24 cellular contexts compared by ENCODE assay signal in genomic region chr1:32644426-32644825, GRCh38. TPM values are rescaled to one million over a fixed set of nuclear protein-coding genes. Genes with fewer than 3 reads are reported as not detected.
DNase-seq lines count a peak whose midpoint lies in the region; ATAC-seq, FAIRE-seq and TF ChIP-seq lines count a peak whose summit lies in the region.
"Had no signal": no experiment of that assay in that cellular context is flagged by ENCODE, and none has a peak within 500 bp of the region (broad histone marks: within the 10 kb centered on the region; RNA-seq: fewer than 3 reads in every experiment).

No MANE protein-coding gene starts in this region.

- H3K9me3 ChIP-seq in HepG2 (ENCODE audit: low read length) = no peaks in the 10 kb centered on the region
- H3K9me3 ChIP-seq in pancreas = no peaks in the 10 kb centered on the region
- H3K9me3 ChIP-seq: A549, Caco-2 had no signal

- no peak for TF ChIP-seq POLR2A in HepG2 (IDR thresholded peaks at IDR 0.05; ENCODE audit: insufficient read depth in 1 of 2, low read depth in 2 of 2, low read length in 2 of 2)

- in situ Hi-C loops in HepG2 (cut with HindIII; ENCODE audit: extremely low pct_ligation_motif_present, low pct_unique_long_range_greater_than_20kb) = no loop called here

- TF ChIP-seq RAD21 in HepG2 (CRISPR knock-in tag; IDR thresholded peaks at IDR 0.05) = no peak

- peaks cover 14% of the 10 kb centered on the region for H3K36me3 Mint-ChIP-seq in activated CD8-positive, alpha-beta memory T cell treated with anti-CD3 and anti-CD28 coated beads, Interleukin-2, amount 10 ng/mL, durations not matched to agents 7 days and 5 days

- CTCF ChIA-PET in activated CD8-positive, alpha-beta memory T cell treated with anti-CD3 and anti-CD28 coated beads, Interleukin-2, amount 10 ng/mL, durations not matched to agents 7 days and 5 days (lab: Charles Lee) = no interaction called here
- CTCF ChIA-PET in HepG2 (lab: Yijun Ruan, JAX; ENCODE audit: low intra/inter-chr PET ratio, low total read pairs) = no interaction called here

- H3K9me3 Mint-ChIP-seq in activated CD8-positive, alpha-beta memory T cell treated with anti-CD3 and anti-CD28 coated beads, Interleukin-2, amount 10 ng/mL, durations not matched to agents 7 days and 5 days (ENCODE audit: low read depth) = no peaks in the 10 kb centered on the region
- H3K9me3 Mint-ChIP-seq: CD4-positive, alpha-beta T cell; HFFc6 had no signal

- TF ChIP-seq CTCF in HepG2 (CRISPR knock-in tag; IDR thresholded peaks at IDR 0.05) = no peak
- TF ChIP-seq CTCF in pancreas (IDR thresholded peaks at IDR 0.05) = no peak

- intact Hi-C loops in HepG2 (cut with micrococcal nuclease; ENCODE audit: unreplicated experiment) (no loop called here), pancreas (cut with DNase I) (no loop called here)

- H3K27me3 Mint-ChIP-seq in activated CD8-positive, alpha-beta memory T cell treated with anti-CD3 and anti-CD28 coated beads, Interleukin-2, amount 10 ng/mL, durations not matched to agents 7 days and 5 days = no peaks in the 10 kb centered on the region
- H3K27me3 Mint-ChIP-seq: CD4-positive, alpha-beta T cell had no signal

- ATAC-seq in activated CD8-positive, alpha-beta memory T cell treated with anti-CD3 and anti-CD28 coated beads, Interleukin-2, amount 10 ng/mL, durations not matched to agents 7 days and 5 days = no peak
- ATAC-seq in HepG2 = peak; percentile 88
- ATAC-seq in pancreas = peak in 3 of 4 donors; percentile 40 to 82 (median 70)
- no peak for ATAC-seq in HG02571 (IDR thresholded peaks at IDR 0.05; ENCODE audit: unreplicated experiment)
- ATAC-seq: A549, HCT116 had no signal

- no peaks in the 10 kb centered on the region; the same call in 1 of the 2 replicates for H4K20me1 ChIP-seq in HepG2 (ENCODE audit: insufficient read depth, low read length)

- FAIRE-seq in HepG2 (lab: Jason Lieb, UNC) (no peak), pancreas (lab: Jason Lieb, UNC) (no peak)
- FAIRE-seq: A549, D721Med, GM12892, GM18507, HTR-8/SVneo had no signal

- DNase-seq in activated CD8-positive, alpha-beta memory T cell treated with anti-CD3 and anti-CD28 coated beads, Interleukin-2, amount 10 ng/mL, durations not matched to agents 7 days and 5 days = no peak
- no peak for DNase-seq in activated CD8-positive, alpha-beta memory T cell treated with anti-CD3 and anti-CD28 coated beads for 24 hours
- DNase-seq in HepG2 (ENCODE audit: low spot score) (peak; percentile 54), pancreas (no peak), inferior parietal cortex (ENCODE audit: extremely low spot score) (no peak), NCI-H748 (lab: John Stamatoyannopoulos, UW; ENCODE audit: unreplicated experiment) (no peak), NCI-H1092 treated with DMSO at 0.1 percent for 48 hours (lab: John Stamatoyannopoulos, UW) (no peak)
- DNase-seq: AML-193; Caco-2; CD4-positive, alpha-beta T cell; DMS153; GDM1; GM23248; H7; HFFc6 had no signal

- H3K79me2 ChIP-seq in HepG2 (ENCODE audit: insufficient read depth, low read length) = peaks cover 55% of the 10 kb centered on the region

- H2AFZ ChIP-seq in HepG2 (ENCODE audit: low read length) = no peak overlapping the region
- H2AFZ ChIP-seq: GM23248 had no signal

- H3K4me2 ChIP-seq in HepG2 (ENCODE audit: low read depth, low read length) = no peak overlapping the region
- H3K4me2 ChIP-seq: A549 had no signal

- H3K9ac ChIP-seq in HepG2 (ENCODE audit: insufficient read depth, low read depth, low read length) = no peak overlapping the region
- H3K9ac ChIP-seq: GM23248 had no signal

- H3K27me3 ChIP-seq in HepG2 (ENCODE audit: control insufficient read depth in 1 of 2, insufficient read depth in 2 of 2, low read length in 2 of 2) (no peaks in the 10 kb centered on the region; a peak in 1 of 5 replicates), pancreas (no peaks in the 10 kb centered on the region)

- H3K27ac ChIP-seq in HepG2 (ENCODE audit: extremely low read length, insufficient read depth, low read length) (no peak overlapping the region), pancreas (no peak overlapping the region)
- H3K27ac ChIP-seq: 22Rv1, A549, C4-2B, GM23248 had no signal

- H3K27ac Mint-ChIP-seq in activated CD8-positive, alpha-beta memory T cell treated with anti-CD3 and anti-CD28 coated beads, Interleukin-2, amount 10 ng/mL, durations not matched to agents 7 days and 5 days = peak overlapping the region; percentile 1
- H3K27ac Mint-ChIP-seq: CD4-positive, alpha-beta T cell; HFFc6 had no signal

- peaks cover 17% of the 10 kb centered on the region for H3K4me1 Mint-ChIP-seq in activated CD8-positive, alpha-beta memory T cell treated with anti-CD3 and anti-CD28 coated beads, Interleukin-2, amount 10 ng/mL, durations not matched to agents 7 days and 5 days

- no peak overlapping the region for H3K4me3 ChIP-seq in HepG2 (replicated peaks in 1 of 3; ENCODE audit: insufficient read depth in 1 of 3, low read depth in 2 of 3, low read length in 3 of 3)
- H3K4me3 ChIP-seq in pancreas = no peak overlapping the region
- H3K4me3 ChIP-seq: A549, GM23248 had no signal

- H3K4me3 Mint-ChIP-seq in activated CD8-positive, alpha-beta memory T cell treated with anti-CD3 and anti-CD28 coated beads, Interleukin-2, amount 10 ng/mL, durations not matched to agents 7 days and 5 days = no peak overlapping the region
- H3K4me3 Mint-ChIP-seq: CD4-positive, alpha-beta T cell; HFFc6 had no signal

- BruUV-seq in HepG2 (replicated peaks; lab: Mats Ljungman, UMichigan) = no TSS peak

- 37% methylated on average over 4 of the region's 4 CpGs for WGBS in HepG2 (ENCODE audit: low lambda C conversion rate)
- WGBS in pancreas, 2 donors = 38 to 49% methylated on average over 4 of the region's 4 CpGs

- peaks cover 28% of the 10 kb centered on the region for H3K4me1 ChIP-seq in HepG2 (ENCODE audit: insufficient read depth, low read length)
- peaks cover 0 to 3% (median 0%) of the 10 kb centered on the region in 3 donors for H3K4me1 ChIP-seq in pancreas
- H3K4me1 ChIP-seq: Caco-2 had no signal

- no peak for TF ChIP-seq EP300 in HepG2 (IDR thresholded peaks at IDR 0.05; ENCODE audit: low read depth in 2 of 2, low read length in 2 of 2)
- TF ChIP-seq EP300 in HepG2 (CRISPR knock-in tag; IDR thresholded peaks at IDR 0.05; ENCODE audit: borderline replicate concordance) = no peak

- POLR2A ChIA-PET in HepG2 (lab: Yijun Ruan, JAX) = interaction anchor here (0.6 to 0.7 kb wide), 2 partner anchors 174 to 573 kb away, joined by 3 to 5 read pairs; no protein-coding TSS in a partner anchor

- H3K36me3 ChIP-seq in HepG2 (replicated peaks in 1 of 2; ENCODE audit: control insufficient read depth in 1 of 2, insufficient read depth in 2 of 2, low read length in 2 of 2) = peaks cover under 1 to 9% of the 10 kb centered on the region in 2 experiments; a peak in 1 of 5 replicates
- H3K36me3 ChIP-seq in pancreas = no peaks in the 10 kb centered on the region

RNA-seq across cellular contexts. Expression of gene ZBTB8OS, which starts 5.9 kb away (rescaled TPM):
- 10 to 100 TPM; 70.5 to 75.8 TPM for total RNA-seq in activated CD8-positive, alpha-beta memory T cell treated with anti-CD3 and anti-CD28 coated beads, Interleukin-2, amount 10 ng/mL, durations not matched to agents 7 days and 5 days
- total RNA-seq in HepG2 (2016; rRNA removed; fragmentation: Illumina TruSeq; extraction: Trizol) = 84.8 and 98.0 TPM in 2 replicates
- 40.9 and 53.0 TPM in 2 replicates for total RNA-seq in HepG2 (2016; cell fraction: cytosol; rRNA removed; fragmentation: Illumina TruSeq; extraction: Trizol; ENCODE audit: low read depth)
- 88.0 and 114 TPM in 2 replicates for total RNA-seq in HepG2 (2016; cell fraction: insoluble cytoplasmic fraction; rRNA removed; fragmentation: Illumina TruSeq; extraction: Trizol)
- total RNA-seq in HepG2 (2016; cell fraction: membrane; rRNA removed; fragmentation: Illumina TruSeq; extraction: Trizol) = 51.0 and 60.6 TPM in 2 replicates
- 37.3 and 44.7 TPM in 2 replicates for total RNA-seq in HepG2 (2016; cell fraction: nucleus; rRNA removed; fragmentation: Illumina TruSeq; extraction: Trizol)
- polyA plus RNA-seq in HepG2 (2011; rRNA removed) = 43.2 and 57.7 TPM in 2 replicates
- 29.4 and 47.2 TPM in 2 replicates for polyA plus RNA-seq in HepG2 (2011; cell fraction: cytosol; rRNA removed)
- polyA plus RNA-seq in HepG2 (2011; cell fraction: nucleus; rRNA removed) = 14.4 and 22.1 TPM in 2 replicates
- polyA plus RNA-seq in HepG2 (2012) = 56.4 and 66.6 TPM in 2 replicates
- 40.3 and 46.7 TPM in 2 replicates for polyA plus RNA-seq in HepG2 (2016; cell fraction: cytosol; fragmentation: Illumina TruSeq; extraction: Trizol; ENCODE audit: low read depth)
- polyA plus RNA-seq in HepG2 (2016; cell fraction: insoluble cytoplasmic fraction; fragmentation: Illumina TruSeq; extraction: Trizol; ENCODE audit: low read depth) = 108 and 130 TPM in 2 replicates
- 49.0 and 60.3 TPM in 2 replicates for polyA plus RNA-seq in HepG2 (2016; cell fraction: membrane; fragmentation: Illumina TruSeq; extraction: Trizol; ENCODE audit: low read depth)
- 67.9 and 77.3 TPM in 2 replicates for polyA plus RNA-seq in HepG2 (2016; cell fraction: nucleus; fragmentation: Illumina TruSeq; extraction: Trizol; ENCODE audit: insufficient read depth, low read depth)
- 8.8 and 12.4 TPM in 2 replicates for polyA minus RNA-seq in HepG2 (2011; rRNA and poly(A)+ RNA removed; ENCODE audit: low replicate concordance)
- 8.7 and 14.6 TPM in 2 replicates for polyA minus RNA-seq in HepG2 (2011; cell fraction: cytosol; rRNA and poly(A)+ RNA removed)
- polyA minus RNA-seq in HepG2 (2011; cell fraction: nucleus; rRNA and poly(A)+ RNA removed) = 37.0 and 37.7 TPM in 2 replicates
- total RNA-seq in pancreas = 10 to 100 TPM; 11.6 to 20.9 (median 16.3) TPM
- polyA plus RNA-seq in pancreas = 10 to 100 TPM; 30.0 to 37.0 TPM

RNA-seq across cellular contexts. Expression of gene RBBP4, which starts 6.6 kb away (rescaled TPM):
- 100 to 1,000 TPM; 284 to 336 TPM for total RNA-seq in activated CD8-positive, alpha-beta memory T cell treated with anti-CD3 and anti-CD28 coated beads, Interleukin-2, amount 10 ng/mL, durations not matched to agents 7 days and 5 days
- total RNA-seq in HepG2 (2016; rRNA removed; fragmentation: Illumina TruSeq; extraction: Trizol) (166 and 305 TPM in 2 replicates), pancreas (100 to 1,000 TPM in 1 of 6 donors, 10 to 100 TPM in 5; 59.3 to 115 (median 77.6) TPM)
- 37.3 and 46.0 TPM in 2 replicates for total RNA-seq in HepG2 (2016; cell fraction: cytosol; rRNA removed; fragmentation: Illumina TruSeq; extraction: Trizol; ENCODE audit: low read depth)
- 177 and 299 TPM in 2 replicates for total RNA-seq in HepG2 (2016; cell fraction: insoluble cytoplasmic fraction; rRNA removed; fragmentation: Illumina TruSeq; extraction: Trizol)
- 67.8 and 83.4 TPM in 2 replicates for total RNA-seq in HepG2 (2016; cell fraction: membrane; rRNA removed; fragmentation: Illumina TruSeq; extraction: Trizol)
- total RNA-seq in HepG2 (2016; cell fraction: nucleus; rRNA removed; fragmentation: Illumina TruSeq; extraction: Trizol) = 140 and 152 TPM in 2 replicates
- polyA plus RNA-seq in HepG2 (2011; rRNA removed) (56.3 and 64.4 TPM in 2 replicates), pancreas (10 to 100 TPM; 19.7 to 44.5 TPM)
- polyA plus RNA-seq in HepG2 (2011; cell fraction: cytosol; rRNA removed) = 36.1 and 53.3 TPM in 2 replicates
- 68.0 and 80.6 TPM in 2 replicates for polyA plus RNA-seq in HepG2 (2011; cell fraction: nucleus; rRNA removed)
- 110 and 117 TPM in 2 replicates for polyA plus RNA-seq in HepG2 (2012)
- 14.3 and 16.1 TPM in 2 replicates for polyA plus RNA-seq in HepG2 (2016; cell fraction: cytosol; fragmentation: Illumina TruSeq; extraction: Trizol; ENCODE audit: low read depth)
- 281 and 295 TPM in 2 replicates for polyA plus RNA-seq in HepG2 (2016; cell fraction: insoluble cytoplasmic fraction; fragmentation: Illumina TruSeq; extraction: Trizol; ENCODE audit: low read depth)
- 29.4 and 38.8 TPM in 2 replicates for polyA plus RNA-seq in HepG2 (2016; cell fraction: membrane; fragmentation: Illumina TruSeq; extraction: Trizol; ENCODE audit: low read depth)
- 174 and 180 TPM in 2 replicates for polyA plus RNA-seq in HepG2 (2016; cell fraction: nucleus; fragmentation: Illumina TruSeq; extraction: Trizol; ENCODE audit: insufficient read depth, low read depth)
- 72.7 and 122 TPM in 2 replicates for polyA minus RNA-seq in HepG2 (2011; rRNA and poly(A)+ RNA removed; ENCODE audit: low replicate concordance)
- 73.0 and 79.8 TPM in 2 replicates for polyA minus RNA-seq in HepG2 (2011; cell fraction: cytosol; rRNA and poly(A)+ RNA removed)
- polyA minus RNA-seq in HepG2 (2011; cell fraction: nucleus; rRNA and poly(A)+ RNA removed) = 125 and 154 TPM in 2 replicates

RNA-seq across cellular contexts. Expression of gene SYNC, which starts 58.1 kb away (rescaled TPM):
- not detected for total RNA-seq in activated CD8-positive, alpha-beta memory T cell treated with anti-CD3 and anti-CD28 coated beads, Interleukin-2, amount 10 ng/mL, durations not matched to agents 7 days and 5 days
- 5.4 and 7.2 TPM in 2 replicates for total RNA-seq in HepG2 (2016; rRNA removed; fragmentation: Illumina TruSeq; extraction: Trizol)
- total RNA-seq in HepG2 (2016; cell fraction: cytosol; rRNA removed; fragmentation: Illumina TruSeq; extraction: Trizol; ENCODE audit: low read depth) = 4.9 and 5.4 TPM in 2 replicates
- total RNA-seq in HepG2 (2016; cell fraction: insoluble cytoplasmic fraction; rRNA removed; fragmentation: Illumina TruSeq; extraction: Trizol) = 5.3 and 8.1 TPM in 2 replicates
- 9.5 and 9.8 TPM in 2 replicates for total RNA-seq in HepG2 (2016; cell fraction: membrane; rRNA removed; fragmentation: Illumina TruSeq; extraction: Trizol)
- total RNA-seq in HepG2 (2016; cell fraction: nucleus; rRNA removed; fragmentation: Illumina TruSeq; extraction: Trizol) = 2.3 TPM in 2 replicates
- 2.1 and 2.4 TPM in 2 replicates for polyA plus RNA-seq in HepG2 (2011; rRNA removed)
- polyA plus RNA-seq in HepG2 (2011; cell fraction: cytosol; rRNA removed) = 1.5 and 1.8 TPM in 2 replicates
- polyA plus RNA-seq in HepG2 (2011; cell fraction: nucleus; rRNA removed) = 0.77 and 1.0 TPM in 2 replicates
- polyA plus RNA-seq in HepG2 (2012) = 0.56 and 0.93 TPM in 2 replicates
- 5.2 and 6.1 TPM in 2 replicates for polyA plus RNA-seq in HepG2 (2016; cell fraction: cytosol; fragmentation: Illumina TruSeq; extraction: Trizol; ENCODE audit: low read depth)
- polyA plus RNA-seq in HepG2 (2016; cell fraction: insoluble cytoplasmic fraction; fragmentation: Illumina TruSeq; extraction: Trizol; ENCODE audit: low read depth) = 6.7 and 6.9 TPM in 2 replicates
- 7.6 and 7.9 TPM in 2 replicates for polyA plus RNA-seq in HepG2 (2016; cell fraction: membrane; fragmentation: Illumina TruSeq; extraction: Trizol; ENCODE audit: low read depth)
- 2.5 and 2.7 TPM in 2 replicates for polyA plus RNA-seq in HepG2 (2016; cell fraction: nucleus; fragmentation: Illumina TruSeq; extraction: Trizol; ENCODE audit: insufficient read depth, low read depth)
- 0.74 and 6.6 TPM in 2 replicates for polyA minus RNA-seq in HepG2 (2011; rRNA and poly(A)+ RNA removed; ENCODE audit: low replicate concordance)
- polyA minus RNA-seq in HepG2 (2011; cell fraction: cytosol; rRNA and poly(A)+ RNA removed) = 1.2 and 1.5 TPM in 2 replicates
- polyA minus RNA-seq in HepG2 (2011; cell fraction: nucleus; rRNA and poly(A)+ RNA removed) = 1.7 and 1.9 TPM in 2 replicates
- total RNA-seq in pancreas = 1 to 10 TPM in 3 of 6 donors, under 1 TPM in 3; 0.28 to 1.3 (median 0.80) TPM
- polyA plus RNA-seq in pancreas = under 1 TPM; 0.52 to 0.91 TPM
- total RNA-seq: CD4-positive, alpha-beta T cell had no signal

Comparison
In these comparisons a context has a peak if more than half of its experiments do, and no peak if none do; other contexts are left out.
1. ATAC-seq: peak in HepG2 (single experiment) and pancreas (3 of 4); none in activated CD8-positive, alpha-beta memory T cell treated with anti-CD3 and anti-CD28 coated beads, Interleukin-2, amount 10 ng/mL, durations not matched to agents 7 days and 5 days (single experiment) and HG02571 (single experiment).